19 cellular contexts compared by ENCODE assay signal in genomic region chr1:178651742-178652141, GRCh38.
DNase-seq lines count a peak whose midpoint lies in the region; ATAC-seq and TF ChIP-seq lines count a peak whose summit lies in the region.
"Had no signal": no experiment of that assay in that cellular context is flagged by ENCODE, and none has a peak within 500 bp of the region (broad histone marks: within the 10 kb centered on the region; RNA-seq: fewer than 3 reads in every experiment).

No MANE protein-coding gene starts in this region.

- WGBS in heart right ventricle, 2 donors = 42 to 51% methylated on average over 9 of the region's 9 CpGs

- H3K4me1 Mint-ChIP-seq in naive thymus-derived CD8-positive, alpha-beta T cell = peaks cover 0 to 2% (median 0%) of the 10 kb centered on the region in 4 donors
- H3K4me1 Mint-ChIP-seq in activated CD8-positive, alpha-beta T cell treated with anti-CD3 and anti-CD28 coated beads, Interleukin-2, amount 10 ng/mL, durations not matched to agents 7 days and 5 days (ENCODE audit: low read depth) = no peaks in the 10 kb centered on the region
- H3K4me1 Mint-ChIP-seq: activated naive CD8-positive, alpha-beta T cell treated with anti-CD3 and anti-CD28 coated beads, Interleukin-2, amount 10 ng/mL, durations not matched to agents 7 days and 5 days had no signal

- intact Hi-C loops in heart right ventricle (cut with DNase I) = loop anchor here in 1 of 10 donors (10.0 kb wide), 1 partner anchor 73 kb away; the partner anchor contains the start of gene RALGPS2

- DNase-seq in HCEC 1CT = peak; percentile 51
- peak; percentile 52 for DNase-seq in SK-N-DZ (ENCODE audit: low spot score)
- peak in 1 of 2 donors; percentile 45 for DNase-seq in heart right ventricle
- peak; percentile 56 for DNase-seq in retina
- DNase-seq in naive thymus-derived CD8-positive, alpha-beta T cell = no peak
- DNase-seq in NCI-H2196 treated with DMSO at 0.1 percent for 48 hours (lab: John Stamatoyannopoulos, UW; ENCODE audit: unreplicated experiment) = no peak
- DNase-seq in activated CD8-positive, alpha-beta T cell treated with anti-CD3 and anti-CD28 coated beads, Interleukin-2, amount 10 ng/mL, durations not matched to agents 7 days and 5 days = no peak
- DNase-seq: activated CD8-positive, alpha-beta memory T cell treated with anti-CD3 and anti-CD28 coated beads, Interleukin-2, amount 50 U/mL, for 48 hours; activated naive CD8-positive, alpha-beta T cell treated with anti-CD3 and anti-CD28 coated beads, Interleukin-2, amount 10 ng/mL, durations not matched to agents 7 days and 5 days; DND-41; NCI-H345; stimulated activated CD4-positive, alpha-beta T cell treated with anti-CD3 and anti-CD28 coated beads, Interleukin-1b, Interleukin-23, amount 100 ng/mL, for 48 hours had no signal

- peaks cover 0 to 30% (median 16%) of the 10 kb centered on the region in 5 donors for H3K27me3 Mint-ChIP-seq in naive thymus-derived CD8-positive, alpha-beta T cell
- H3K27me3 Mint-ChIP-seq in activated CD8-positive, alpha-beta T cell treated with anti-CD3 and anti-CD28 coated beads, Interleukin-2, amount 10 ng/mL, durations not matched to agents 7 days and 5 days (ENCODE audit: low read depth) = peaks cover 5% of the 10 kb centered on the region
- H3K27me3 Mint-ChIP-seq: B cell, memory B cell had no signal

- H3K36me3 Mint-ChIP-seq in naive thymus-derived CD8-positive, alpha-beta T cell = no peaks in the 10 kb centered on the region
- H3K36me3 Mint-ChIP-seq in activated CD8-positive, alpha-beta T cell treated with anti-CD3 and anti-CD28 coated beads, Interleukin-2, amount 10 ng/mL, durations not matched to agents 7 days and 5 days (ENCODE audit: low read depth) = no peaks in the 10 kb centered on the region
- H3K36me3 Mint-ChIP-seq: activated naive CD8-positive, alpha-beta T cell treated with anti-CD3 and anti-CD28 coated beads, Interleukin-2, amount 10 ng/mL, durations not matched to agents 7 days and 5 days had no signal

- ATAC-seq in heart right ventricle = peak in 7 of 8 donors; percentile 27 to 89 (median 81)
- ATAC-seq in naive thymus-derived CD8-positive, alpha-beta T cell = no peak
- no peak for ATAC-seq in HG03342 (IDR thresholded peaks at IDR 0.05; ENCODE audit: unreplicated experiment)
- no peak for ATAC-seq in activated CD8-positive, alpha-beta T cell treated with anti-CD3 and anti-CD28 coated beads, Interleukin-2, amount 10 ng/mL, durations not matched to agents 7 days and 5 days
- ATAC-seq: activated CD4-positive, CD25-positive, alpha-beta regulatory T cell treated with anti-CD3 and anti-CD28 coated beads, Interleukin-2, amount 50 U/mL, for 24 hours had no signal

- H3K27ac Mint-ChIP-seq in naive thymus-derived CD8-positive, alpha-beta T cell = no peak overlapping the region
- H3K27ac Mint-ChIP-seq in activated CD8-positive, alpha-beta T cell treated with anti-CD3 and anti-CD28 coated beads, Interleukin-2, amount 10 ng/mL, durations not matched to agents 7 days and 5 days = no peak overlapping the region
- H3K27ac Mint-ChIP-seq: activated naive CD8-positive, alpha-beta T cell treated with anti-CD3 and anti-CD28 coated beads, Interleukin-2, amount 10 ng/mL, durations not matched to agents 7 days and 5 days; B cell; memory B cell had no signal

- no peak for TF ChIP-seq CTCF in heart right ventricle (IDR thresholded peaks at IDR 0.05)

- POLR2A ChIA-PET in naive thymus-derived CD8-positive, alpha-beta T cell (lab: Charles Lee) = no interaction called here
- POLR2A ChIA-PET in activated CD8-positive, alpha-beta T cell treated with anti-CD3 and anti-CD28 coated beads, Interleukin-2, amount 10 ng/mL, durations not matched to agents 7 days and 5 days (lab: Charles Lee) = no interaction called here

- CTCF ChIA-PET in activated CD8-positive, alpha-beta T cell treated with anti-CD3 and anti-CD28 coated beads, Interleukin-2, amount 10 ng/mL, durations not matched to agents 7 days and 5 days (lab: Charles Lee) = no interaction called here

- H3K9me3 Mint-ChIP-seq in naive thymus-derived CD8-positive, alpha-beta T cell = no peaks in the 10 kb centered on the region
- H3K9me3 Mint-ChIP-seq in activated CD8-positive, alpha-beta T cell treated with anti-CD3 and anti-CD28 coated beads, Interleukin-2, amount 10 ng/mL, durations not matched to agents 7 days and 5 days (ENCODE audit: insufficient read depth) = no peaks in the 10 kb centered on the region
- H3K9me3 Mint-ChIP-seq: activated naive CD8-positive, alpha-beta T cell treated with anti-CD3 and anti-CD28 coated beads, Interleukin-2, amount 10 ng/mL, durations not matched to agents 7 days and 5 days; memory B cell had no signal

- H3K4me3 Mint-ChIP-seq in naive thymus-derived CD8-positive, alpha-beta T cell = no peak overlapping the region
- no peak overlapping the region for H3K4me3 Mint-ChIP-seq in activated CD8-positive, alpha-beta T cell treated with anti-CD3 and anti-CD28 coated beads, Interleukin-2, amount 10 ng/mL, durations not matched to agents 7 days and 5 days
- H3K4me3 Mint-ChIP-seq: activated naive CD8-positive, alpha-beta T cell treated with anti-CD3 and anti-CD28 coated beads, Interleukin-2, amount 10 ng/mL, durations not matched to agents 7 days and 5 days; B cell; memory B cell had no signal

- no peaks in the 10 kb centered on the region for H3K36me3 ChIP-seq in heart right ventricle
- H3K36me3 ChIP-seq: prostate gland, tibial nerve had no signal

- H3K4me3 ChIP-seq in heart right ventricle = no peak overlapping the region
- H3K4me3 ChIP-seq: PC-9, prostate gland, tibial nerve had no signal

- no peaks in the 10 kb centered on the region for H3K9me3 ChIP-seq in heart right ventricle
- H3K9me3 ChIP-seq: prostate gland, tibial nerve had no signal

- H3K27me3 ChIP-seq in heart right ventricle = peaks cover 0 to 4% (median 0%) of the 10 kb centered on the region in 7 donors
- H3K27me3 ChIP-seq: tibial nerve had no signal

- peaks cover 0 to 10% (median 0%) of the 10 kb centered on the region in 9 donors for H3K4me1 ChIP-seq in heart right ventricle
- H3K4me1 ChIP-seq: prostate gland had no signal

- peak overlapping the region in 7 of 10 donors; percentile 2 to 64 (median 40) for H3K27ac ChIP-seq in heart right ventricle
- H3K27ac ChIP-seq: prostate gland, tibial nerve had no signal

Comparison
In these comparisons a context has a peak if more than half of its experiments do, and no peak if none do; other contexts are left out.
1. DNase-seq: peak in HCEC 1CT (single experiment), SK-N-DZ (single experiment) and retina (single experiment); none in naive thymus-derived CD8-positive, alpha-beta T cell (0 of 10), NCI-H2196 treated with DMSO at 0.1 percent for 48 hours (single experiment) and activated CD8-positive, alpha-beta T cell treated with anti-CD3 and anti-CD28 coated beads, Interleukin-2, amount 10 ng/mL, durations not matched to agents 7 days and 5 days (single experiment).
2. ATAC-seq: peak in heart right ventricle (7 of 8); none in naive thymus-derived CD8-positive, alpha-beta T cell (0 of 2), HG03342 (single experiment) and activated CD8-positive, alpha-beta T cell treated with anti-CD3 and anti-CD28 coated beads, Interleukin-2, amount 10 ng/mL, durations not matched to agents 7 days and 5 days (single experiment).